ENCODE assay signal across 12 cellular contexts in genomic region chr2:43193652-43193995, GRCh38. TPM values are rescaled to one million over a fixed set of nuclear protein-coding genes. Genes with fewer than 3 reads are reported as not detected.
DNase-seq lines count a peak whose midpoint lies in the region; ATAC-seq and TF ChIP-seq lines count a peak whose summit lies in the region.
"Had no signal": no experiment of that assay in that cellular context is flagged by ENCODE, and none has a peak within 500 bp of the region (broad histone marks: within the 10 kb centered on the region; RNA-seq: fewer than 3 reads in every experiment).

No MANE protein-coding gene starts in this region.

- peaks cover 11% of the 10 kb centered on the region for H3K36me3 Mint-ChIP-seq in activated CD4-positive, alpha-beta T cell treated with anti-CD3 and anti-CD28 coated beads, Interleukin-2, amount 10 ng/mL, durations not matched to agents 7 days and 5 days (ENCODE audit: low read depth)
- H3K36me3 Mint-ChIP-seq in activated CD4-positive, alpha-beta memory T cell treated with anti-CD3 and anti-CD28 coated beads for 36 hours = no peaks in the 10 kb centered on the region

- peaks cover 7% of the 10 kb centered on the region for H3K9me3 Mint-ChIP-seq in activated CD4-positive, alpha-beta T cell treated with anti-CD3 and anti-CD28 coated beads, Interleukin-2, amount 10 ng/mL, durations not matched to agents 7 days and 5 days
- H3K9me3 Mint-ChIP-seq in activated CD4-positive, alpha-beta memory T cell treated with anti-CD3 and anti-CD28 coated beads for 36 hours = no peaks in the 10 kb centered on the region
- peaks cover 4 to 6% of the 10 kb centered on the region in 2 donors for H3K9me3 Mint-ChIP-seq in stimulated activated naive CD8-positive, alpha-beta T cell treated with anti-CD3 and anti-CD28 coated beads, Interleukin-15, amount 100 ng/mL, for 72 hours

- POLR2A ChIA-PET in activated CD4-positive, alpha-beta T cell treated with anti-CD3 and anti-CD28 coated beads, Interleukin-2, amount 10 ng/mL, durations not matched to agents 7 days and 5 days (lab: Charles Lee) = no interaction called here
- POLR2A ChIA-PET in activated CD4-positive, alpha-beta memory T cell treated with anti-CD3 and anti-CD28 coated beads for 36 hours (lab: Charles Lee) = interaction anchor here (2.4 to 4.4 kb wide), 3 partner anchors 19 to 27 kb away, joined by 8 to 33 read pairs (median 20); no protein-coding TSS in a partner anchor

- no peaks in the 10 kb centered on the region for H3K27me3 Mint-ChIP-seq in activated CD4-positive, alpha-beta T cell treated with anti-CD3 and anti-CD28 coated beads, Interleukin-2, amount 10 ng/mL, durations not matched to agents 7 days and 5 days
- no peaks in the 10 kb centered on the region for H3K27me3 Mint-ChIP-seq in activated CD4-positive, alpha-beta memory T cell treated with anti-CD3 and anti-CD28 coated beads for 36 hours
- no peaks in the 10 kb centered on the region for H3K27me3 Mint-ChIP-seq in stimulated activated naive CD8-positive, alpha-beta T cell treated with anti-CD3 and anti-CD28 coated beads, Interleukin-15, amount 100 ng/mL, for 72 hours

- intact Hi-C loops in activated CD4-positive, alpha-beta memory T cell treated with anti-CD3 and anti-CD28 coated beads for 36 hours (cut with micrococcal nuclease) = no loop called here

- peak overlapping the region; percentile 90 for H3K4me3 Mint-ChIP-seq in activated CD4-positive, alpha-beta T cell treated with anti-CD3 and anti-CD28 coated beads, Interleukin-2, amount 10 ng/mL, durations not matched to agents 7 days and 5 days
- H3K4me3 Mint-ChIP-seq in activated CD4-positive, alpha-beta memory T cell treated with anti-CD3 and anti-CD28 coated beads for 36 hours = peak overlapping the region; percentile 77
- peak overlapping the region; percentile 79 to 84 for H3K4me3 Mint-ChIP-seq in stimulated activated naive CD8-positive, alpha-beta T cell treated with anti-CD3 and anti-CD28 coated beads, Interleukin-15, amount 100 ng/mL, for 72 hours

- no peaks in the 10 kb centered on the region for H3K27me3 ChIP-seq in liver (ENCODE audit: control insufficient read depth in 4 of 4, insufficient read depth in 4 of 4, low read length in 3 of 4)

- no peaks in the 10 kb centered on the region for H3K36me3 ChIP-seq in liver (ENCODE audit: control insufficient read depth in 4 of 4, insufficient read depth in 3 of 4, low read depth in 1 of 4, low read length in 3 of 4)

- TF ChIP-seq CTCF in liver (IDR thresholded peaks at IDR 0.05; ENCODE audit: low read depth, low read length, missing input control) = no peak

- peak overlapping the region in 1 of 2 donors; percentile 6 for H3K9ac ChIP-seq in liver (ENCODE audit: low read depth in 1 of 2, low read length in 2 of 2)

- DNase-seq in activated CD4-positive, alpha-beta T cell treated with anti-CD3 and anti-CD28 coated beads, Interleukin-2, amount 10 ng/mL, durations not matched to agents 7 days and 5 days = no peak
- DNase-seq in activated CD4-positive, alpha-beta T cell treated with anti-CD3 and anti-CD28 coated beads, Interleukin-2, amount 50 U/mL, for 1 hour = no peak
- no peak for DNase-seq in activated CD4-positive, alpha-beta memory T cell treated with anti-CD3 and anti-CD28 coated beads for 36 hours
- DNase-seq in stimulated activated naive CD8-positive, alpha-beta T cell treated with anti-CD3 and anti-CD28 coated beads, Interleukin-15, amount 100 ng/mL, for 72 hours = no peak
- DNase-seq in HCEC 1CT = no peak
- DNase-seq in activated effector memory CD4-positive, alpha-beta T cell treated with Interleukin-2 at 50 U/mL for 16 hours = no peak
- DNase-seq in NCI-H2171 treated with DMSO at 0.1 percent for 48 hours (lab: John Stamatoyannopoulos, UW) = no peak
- DNase-seq: NCI-H2029 treated with DMSO at 0.1 percent for 48 hours, nucleus accumbens, OCI-M1, T-helper 9 cell had no signal

- CTCF ChIA-PET in activated CD4-positive, alpha-beta T cell treated with anti-CD3 and anti-CD28 coated beads, Interleukin-2, amount 10 ng/mL, durations not matched to agents 7 days and 5 days (lab: Charles Lee) = interaction anchor here (0.7 to 4.5 kb wide), 3 partner anchors 14 to 29 kb away, joined by 3 to 28 read pairs (median 4); no protein-coding TSS in a partner anchor
- CTCF ChIA-PET in activated CD4-positive, alpha-beta memory T cell treated with anti-CD3 and anti-CD28 coated beads for 36 hours (lab: Charles Lee) = interaction anchor here (0.7 to 2.7 kb wide), 8 partner anchors 17 to 66 kb away, joined by 3 to 11 read pairs (median 4); partner anchors contain the start of gene ZFP36L2

- ATAC-seq in stimulated activated naive CD8-positive, alpha-beta T cell treated with anti-CD3 and anti-CD28 coated beads, Interleukin-15, amount 100 ng/mL, for 72 hours = no peak

- H3K9me3 ChIP-seq in liver (ENCODE audit: control insufficient read depth in 4 of 4, low read length in 3 of 4) = no peaks in the 10 kb centered on the region

- H3K4me3 ChIP-seq in liver (ENCODE audit: low read depth in 1 of 3, low read length in 3 of 3) = no peak overlapping the region

- peak overlapping the region; percentile 96 for H3K27ac Mint-ChIP-seq in activated CD4-positive, alpha-beta T cell treated with anti-CD3 and anti-CD28 coated beads, Interleukin-2, amount 10 ng/mL, durations not matched to agents 7 days and 5 days
- H3K27ac Mint-ChIP-seq in activated CD4-positive, alpha-beta memory T cell treated with anti-CD3 and anti-CD28 coated beads for 36 hours = peak overlapping the region; percentile 97
- peak overlapping the region; percentile 4 to 88 for H3K27ac Mint-ChIP-seq in stimulated activated naive CD8-positive, alpha-beta T cell treated with anti-CD3 and anti-CD28 coated beads, Interleukin-15, amount 100 ng/mL, for 72 hours

- peak overlapping the region; percentile 61 to 87 for H3K27ac ChIP-seq in liver (ENCODE audit: low read depth in 1 of 2, low read length in 2 of 2)

- H3K4me1 ChIP-seq in liver (ENCODE audit: control insufficient read depth in 4 of 4, insufficient read depth in 4 of 4, low read length in 3 of 4) = peaks cover 6 to 31% (median 24%) of the 10 kb centered on the region in 4 donors

- no peak for TF ChIP-seq RAD21 in liver (IDR thresholded peaks at IDR 0.05)

- WGBS in liver = 18% methylated on average over 2 of the region's 2 CpGs

- peaks cover 63% of the 10 kb centered on the region for H3K4me1 Mint-ChIP-seq in activated CD4-positive, alpha-beta T cell treated with anti-CD3 and anti-CD28 coated beads, Interleukin-2, amount 10 ng/mL, durations not matched to agents 7 days and 5 days
- H3K4me1 Mint-ChIP-seq in activated CD4-positive, alpha-beta memory T cell treated with anti-CD3 and anti-CD28 coated beads for 36 hours (ENCODE audit: low read depth) = peaks cover 56% of the 10 kb centered on the region
- peaks cover 73% of the 10 kb centered on the region for H3K4me1 Mint-ChIP-seq in stimulated activated naive CD8-positive, alpha-beta T cell treated with anti-CD3 and anti-CD28 coated beads, Interleukin-15, amount 100 ng/mL, for 72 hours

TF ChIP-seq in liver, 16 proteins besides CTCF, POLR2A, EP300 and RAD21:
- TF ChIP-seq YY1 (IDR thresholded peaks at IDR 0.05) = no peak
- peak; percentile 6 for TF ChIP-seq NR2F2 (IDR thresholded peaks at IDR 0.05)

RNA-seq across cellular contexts. Expression of gene ZFP36L2, which starts 32.8 kb away (rescaled TPM):
- total RNA-seq in activated CD4-positive, alpha-beta T cell treated with anti-CD3 and anti-CD28 coated beads, Interleukin-2, amount 10 ng/mL, durations not matched to agents 7 days and 5 days = 100 to 1,000 TPM; 210 to 228 TPM
- 10 to 100 TPM; 78.4 to 79.8 TPM for total RNA-seq in activated CD4-positive, alpha-beta memory T cell treated with anti-CD3 and anti-CD28 coated beads for 36 hours
- 10 to 100 TPM; 10.3 to 19.7 TPM for total RNA-seq in liver
- polyA plus RNA-seq in liver = 10 to 100 TPM; 18.1 to 26.8 TPM

Comparison
In these comparisons a context has a peak if more than half of its experiments do, and no peak if none do; other contexts are left out.
1. H3K27ac Mint-ChIP-seq: peak in every context shown above with its lines; median percentile 97 in activated CD4-positive, alpha-beta memory T cell treated with anti-CD3 and anti-CD28 coated beads for 36 hours; 96 in activated CD4-positive, alpha-beta T cell treated with anti-CD3 and anti-CD28 coated beads, Interleukin-2, amount 10 ng/mL, durations not matched to agents 7 days and 5 days; 46 in stimulated activated naive CD8-positive, alpha-beta T cell treated with anti-CD3 and anti-CD28 coated beads, Interleukin-15, amount 100 ng/mL, for 72 hours.